ENCODE assay signal across 8 cellular contexts in the genomic region with DNA sequence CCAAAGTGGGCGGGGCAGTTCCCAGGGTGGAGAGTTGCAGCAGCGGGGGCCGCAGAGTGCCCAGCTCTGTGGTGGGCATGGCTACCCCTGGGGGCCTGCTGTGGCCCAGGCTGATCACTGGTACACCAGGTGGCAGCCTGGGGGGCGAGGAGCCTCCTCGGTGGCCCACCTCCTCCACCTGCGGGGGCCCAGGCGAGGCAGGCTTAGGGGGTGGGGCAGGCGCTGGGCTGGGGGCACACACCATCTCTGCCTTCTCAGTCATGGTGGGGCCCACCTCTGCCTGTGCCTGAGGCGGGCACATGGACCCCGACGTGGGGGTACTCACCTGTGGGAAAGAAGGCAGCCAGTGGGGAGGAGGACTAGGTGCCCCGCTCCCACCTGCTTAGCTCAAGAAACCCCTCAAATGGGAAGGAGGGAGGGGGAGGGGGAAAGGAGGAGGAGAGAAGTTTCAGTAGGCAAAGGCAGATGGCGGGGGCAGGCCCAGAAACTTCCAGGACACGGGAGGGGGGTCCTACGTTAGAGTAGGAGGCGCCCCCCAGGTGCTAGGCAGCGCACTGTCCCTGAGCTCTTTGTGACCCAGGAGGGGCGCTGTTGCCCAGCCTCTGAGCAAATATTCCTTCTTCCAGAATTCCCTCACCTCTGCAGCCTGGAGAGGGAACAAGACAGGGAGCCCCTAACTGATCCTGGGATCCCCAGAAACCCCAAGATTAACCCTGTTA. TPM values are rescaled to one million over a fixed set of nuclear protein-coding genes. Genes with fewer than 3 reads are reported as not detected.
DNase-seq lines count a peak whose midpoint lies in the region; ATAC-seq and TF ChIP-seq lines count a peak whose summit lies in the region.

No MANE protein-coding gene starts in this region.

- peak overlapping the region; percentile 89 for H3K4me3 ChIP-seq in BLaER1
- H3K4me3 ChIP-seq in HL-60 (replicated peaks; ENCODE audit: insufficient read depth, low read length): peak overlapping the region; percentile 96
- peak overlapping the region; percentile 41 to 59 (median 52) for H3K4me3 ChIP-seq in breast epithelium
- peak overlapping the region; percentile 42 to 65 for H3K4me3 ChIP-seq in muscle layer of duodenum (ENCODE audit: low read depth in 1 of 2, low read length in 2 of 2)

- TF ChIP-seq CTCF in HL-60 (IDR thresholded peaks at IDR 0.05; ENCODE audit: insufficient read depth, low read length): no peak
- no peak for TF ChIP-seq CTCF in breast epithelium (IDR thresholded peaks at IDR 0.05)

- H3K9me3 ChIP-seq in BLaER1: no peaks in the 10 kb centered on the region
- H3K9me3 ChIP-seq in breast epithelium: no peaks in the 10 kb centered on the region
- no peaks in the 10 kb centered on the region for H3K9me3 ChIP-seq in muscle layer of duodenum (ENCODE audit: control insufficient read depth in 1 of 2, low read length in 2 of 2)

- TF ChIP-seq POLR2A in breast epithelium (IDR thresholded peaks at IDR 0.05): no peak

- H3K4me1 ChIP-seq in BLaER1: peaks cover 80% of the 10 kb centered on the region
- H3K4me1 ChIP-seq in breast epithelium: peaks cover 0 to 4% of the 10 kb centered on the region in 2 donors
- peaks cover 9 to 41% of the 10 kb centered on the region in 2 donors for H3K4me1 ChIP-seq in muscle layer of duodenum (ENCODE audit: control insufficient read depth in 1 of 2, insufficient read depth in 2 of 2, low read length in 2 of 2)

- peak overlapping the region; percentile 99 for H3K4me2 ChIP-seq in BLaER1

- DNase-seq in HL-60 (ENCODE audit: low read depth in 1 of 2, low spot score in 1 of 2) (peak; percentile 59 to 81), breast epithelium (ENCODE audit: low spot score in 2 of 2) (no peak), RPMI8226 (no peak)
- DNase-seq in stimulated activated CD4-positive, alpha-beta T cell treated with anti-CD3 and anti-CD28 coated beads, Interleukin-4, amount 100 ng/mL, for 1 hour: no peak

- intact Hi-C loops in breast epithelium (cut with DNase I; ENCODE audit: low total_unique reads): no loop called here

- ATAC-seq in GM18517 (IDR thresholded peaks at IDR 0.05; ENCODE audit: unreplicated experiment) (no peak), HG02763 (IDR thresholded peaks at IDR 0.05; ENCODE audit: unreplicated experiment) (no peak)

- peaks cover 51% of the 10 kb centered on the region for H4K20me1 ChIP-seq in BLaER1

- H3K27ac ChIP-seq in BLaER1 (peak overlapping the region; percentile 98), HL-60 (replicated peaks) (peak overlapping the region; percentile 99), breast epithelium (peak overlapping the region in 1 of 2 donors; percentile 79), muscle layer of duodenum (ENCODE audit: low read length) (no peak overlapping the region)

- peaks cover 23% of the 10 kb centered on the region; the same call in 1 of the 2 replicates for H3K27me3 ChIP-seq in BLaER1
- no peaks in the 10 kb centered on the region for H3K27me3 ChIP-seq in HL-60 (ENCODE audit: insufficient read depth, poor library complexity, severe bottlenecking)
- H3K27me3 ChIP-seq in breast epithelium: no peaks in the 10 kb centered on the region
- no peaks in the 10 kb centered on the region for H3K27me3 ChIP-seq in muscle layer of duodenum (ENCODE audit: low read depth, low read length)

- peak overlapping the region; percentile 96 for H3K9ac ChIP-seq in BLaER1

- H3K36me3 ChIP-seq in BLaER1 (peaks cover 14% of the 10 kb centered on the region), breast epithelium (no peaks in the 10 kb centered on the region), muscle layer of duodenum (ENCODE audit: control insufficient read depth in 1 of 2, insufficient read depth in 2 of 2, low read length in 2 of 2) (no peaks in the 10 kb centered on the region)

RNA-seq across cellular contexts. Expression of gene LYL1, which starts 1.6 kb away (rescaled TPM):
- 10 to 100 TPM in 1 of 3 donors, 1 to 10 TPM in 2; 7.0 to 21.0 (median 9.2) TPM for total RNA-seq in breast epithelium

RNA-seq across cellular contexts. Expression of gene TRMT1, which starts 15.5 kb away (rescaled TPM):
- 10 to 100 TPM; 29.7 to 37.4 (median 31.7) TPM for total RNA-seq in breast epithelium

RNA-seq across cellular contexts. Expression of gene NACC1, which starts 17.0 kb away (rescaled TPM):
- total RNA-seq in breast epithelium: 10 to 100 TPM in 2 of 3 donors, 1 to 10 TPM in 1; 8.5 to 20.5 (median 19.7) TPM

RNA-seq across cellular contexts. Expression of gene STX10, which starts 49.1 kb away (rescaled TPM):
- total RNA-seq in breast epithelium: 10 to 100 TPM; 74.6 to 78.3 (median 75.2) TPM

RNA-seq across cellular contexts. Expression of gene IER2, which starts 49.2 kb away (rescaled TPM):
- 100 to 1,000 TPM in 1 of 3 donors, 10 to 100 TPM in 2; 20.6 to 146 (median 79.6) TPM for total RNA-seq in breast epithelium

Comparison
In these comparisons a context has a peak if more than half of its experiments do, and no peak if none do; other contexts are left out.
1. DNase-seq: peak in HL-60 (2 of 2); none in breast epithelium (0 of 2), RPMI8226 (single experiment) and stimulated activated CD4-positive, alpha-beta T cell treated with anti-CD3 and anti-CD28 coated beads, Interleukin-4, amount 100 ng/mL, for 1 hour (single experiment).
2. Peak in every context shown above with its lines, with median percentiles within 50 percentile points of each other: H3K4me3 ChIP-seq.